16 cellular contexts compared by ENCODE assay signal in genomic region chr3:52119826-52120225, GRCh38.
"Had no signal": no experiment of that assay in that cellular context is flagged by ENCODE, and none has a peak within 500 bp of the region (broad histone marks: within the 10 kb centered on the region; RNA-seq: fewer than 3 reads in every experiment).

No MANE protein-coding gene starts in this region.

- H3K27ac Mint-ChIP-seq: activated CD4-positive, alpha-beta T cell treated with anti-CD3 and anti-CD28 coated beads for 36 hours; activated CD8-positive, alpha-beta T cell treated with anti-CD3 and anti-CD28 coated beads for 36 hours; activated naive CD4-positive, alpha-beta T cell treated with anti-CD3 and anti-CD28 coated beads for 36 hours; endodermal cell; stimulated activated naive CD8-positive, alpha-beta T cell treated with anti-CD3 and anti-CD28 coated beads, Interleukin-15, amount 100 ng/mL, for 72 hours had no signal

- H3K9me3 ChIP-seq: left lung, ovary, thoracic aorta had no signal

- H3K4me3 ChIP-seq: left lung, ovary, thoracic aorta had no signal

- H3K27ac ChIP-seq: ovary, thoracic aorta, WERI-Rb-1 had no signal

- H3K36me3 ChIP-seq: ovary, thoracic aorta had no signal

- H3K9me3 Mint-ChIP-seq: activated CD8-positive, alpha-beta T cell treated with anti-CD3 and anti-CD28 coated beads for 36 hours; activated naive CD4-positive, alpha-beta T cell treated with anti-CD3 and anti-CD28 coated beads for 36 hours; activated T-helper 1 cell treated with anti-CD3 and anti-CD28 coated beads, Interleukin-12 subunit alpha, Interleukin-12 subunit beta, Interleukin-2, Interleukin-4 antibody, amounts not matched to agents 30 ng/mL and 10 ng/mL and 1 ng/mL, durations not matched to agents 14 hours and 24 hours and 36 hours; endodermal cell; neural crest cell; stimulated activated naive CD8-positive, alpha-beta T cell treated with anti-CD3 and anti-CD28 coated beads, Interleukin-15, amount 100 ng/mL, for 72 hours had no signal

- ATAC-seq: activated CD4-positive, alpha-beta T cell treated with anti-CD3 and anti-CD28 coated beads for 36 hours; activated CD8-positive, alpha-beta T cell treated with anti-CD3 and anti-CD28 coated beads for 36 hours; stimulated activated naive CD8-positive, alpha-beta T cell treated with anti-CD3 and anti-CD28 coated beads, Interleukin-15, amount 100 ng/mL, for 72 hours had no signal

- H3K27me3 ChIP-seq: left lung, ovary had no signal

- DNase-seq: activated CD4-positive, alpha-beta T cell treated with anti-CD3 and anti-CD28 coated beads for 36 hours; activated CD8-positive, alpha-beta memory T cell treated with anti-CD3 and anti-CD28 coated beads, Interleukin-2, amount 50 U/mL, for 48 hours; activated CD8-positive, alpha-beta T cell treated with anti-CD3 and anti-CD28 coated beads for 36 hours; activated naive CD4-positive, alpha-beta T cell treated with anti-CD3 and anti-CD28 coated beads for 36 hours; central memory CD4-positive, alpha-beta T cell; dermis blood vessel endothelial cell; left lung; ovary; stimulated activated CD4-positive, alpha-beta T cell treated with anti-CD3 and anti-CD28 coated beads, Interleukin-4, amount 100 ng/mL, for 1 hour; stimulated activated CD8-positive, alpha-beta memory T cell treated with anti-CD3 and anti-CD28 coated beads, Interleukin-4, amount 100 ng/mL, for 48 hours; stimulated activated naive CD8-positive, alpha-beta T cell treated with anti-CD3 and anti-CD28 coated beads, Interleukin-15, amount 100 ng/mL, for 72 hours; WERI-Rb-1 had no signal

- H3K4me3 Mint-ChIP-seq: activated CD4-positive, alpha-beta T cell treated with anti-CD3 and anti-CD28 coated beads for 36 hours; activated CD8-positive, alpha-beta T cell treated with anti-CD3 and anti-CD28 coated beads for 36 hours; activated naive CD4-positive, alpha-beta T cell treated with anti-CD3 and anti-CD28 coated beads for 36 hours; activated T-helper 1 cell treated with anti-CD3 and anti-CD28 coated beads, Interleukin-12 subunit alpha, Interleukin-12 subunit beta, Interleukin-2, Interleukin-4 antibody, amounts not matched to agents 30 ng/mL and 10 ng/mL and 1 ng/mL, durations not matched to agents 14 hours and 24 hours and 36 hours; endodermal cell; neural crest cell; stimulated activated naive CD8-positive, alpha-beta T cell treated with anti-CD3 and anti-CD28 coated beads, Interleukin-15, amount 100 ng/mL, for 72 hours had no signal

- H3K27me3 Mint-ChIP-seq: activated CD4-positive, alpha-beta T cell treated with anti-CD3 and anti-CD28 coated beads for 36 hours; activated CD8-positive, alpha-beta T cell treated with anti-CD3 and anti-CD28 coated beads for 36 hours; stimulated activated naive CD8-positive, alpha-beta T cell treated with anti-CD3 and anti-CD28 coated beads, Interleukin-15, amount 100 ng/mL, for 72 hours had no signal
